12 cellular contexts compared by ENCODE assay signal in genomic region chr19:50341091-50341564, GRCh38. TPM values are rescaled to one million over a fixed set of nuclear protein-coding genes. Genes with fewer than 3 reads are reported as not detected.
DNase-seq lines count a peak whose midpoint lies in the region; ATAC-seq, FAIRE-seq and TF ChIP-seq lines count a peak whose summit lies in the region.
"Had no signal": no experiment of that assay in that cellular context is flagged by ENCODE, and none has a peak within 500 bp of the region (broad histone marks: within the 10 kb centered on the region; RNA-seq: fewer than 3 reads in every experiment).

No MANE protein-coding gene starts in this region.

- CTCF ChIA-PET in GM10248 (lab: Yijun Ruan, JAX) (interaction anchor here (0.8 to 3.8 kb wide), 7 partner anchors 8 to 119 kb away, joined by 3 to 25 read pairs (median 4); partner anchors contain the start of gene KCNC3), GM12878 (lab: Yijun Ruan, JAX) (interaction anchor here (0.6 to 5.5 kb wide), 9 partner anchors 8 to 119 kb away, joined by 3 to 29 read pairs (median 5); partner anchors contain the start of gene KCNC3)

- peak overlapping the region; percentile 90 for H3K4me3 ChIP-seq in GM12878
- H3K4me3 ChIP-seq: HAP-1 had no signal

- H3K36me3 ChIP-seq in GM12878 (ENCODE audit: control insufficient read depth in 2 of 2, insufficient read depth in 2 of 2, low read length in 1 of 2) = peaks cover 7 to 14% of the 10 kb centered on the region in 2 experiments
- H3K36me3 ChIP-seq: HAP-1 had no signal

- H3K79me2 ChIP-seq in GM12878 (ENCODE audit: control insufficient read depth, insufficient read depth, low read length) = peaks cover 49% of the 10 kb centered on the region

- H4K20me1 ChIP-seq in GM12878 (ENCODE audit: control insufficient read depth, insufficient read depth) = no peaks in the 10 kb centered on the region

- no peaks in the 10 kb centered on the region for H3K27me3 ChIP-seq in GM12878 (replicated peaks in 1 of 2; ENCODE audit: control insufficient read depth in 2 of 2, insufficient read depth in 2 of 2, low read length in 1 of 2)

- peak overlapping the region; percentile 95 for H3K27ac ChIP-seq in GM12878 (ENCODE audit: control insufficient read depth, insufficient read depth)

- TF ChIP-seq POLR2A in GM12878 (IDR thresholded peaks at IDR 0.05; ENCODE audit: low read depth, low read length) = peak; percentile 51

- H3K9me3 ChIP-seq in GM12878 (replicated peaks; ENCODE audit: control insufficient read depth, insufficient read depth, low read length) = peaks cover 14% of the 10 kb centered on the region
- H3K9me3 ChIP-seq: HAP-1 had no signal

- intact Hi-C loops in GM12878 (cut with micrococcal nuclease; ENCODE audit: unreplicated experiment) = no loop called here

- RAD21 ChIA-PET in GM12878 (lab: Charles Lee; ENCODE audit: unreplicated experiment) = interaction anchor here (0.5 to 5.9 kb wide), 13 partner anchors 8 to 119 kb away, joined by 3 to 36 read pairs (median 3); partner anchors contain the start of genes KCNC3 and SPIB

- ATAC-seq in GM19351 (IDR thresholded peaks at IDR 0.05; ENCODE audit: unreplicated experiment) = peak; percentile 60
- ATAC-seq in HG03378 (IDR thresholded peaks at IDR 0.05; ENCODE audit: unreplicated experiment) = peak; percentile 63
- peak; percentile 78 for ATAC-seq in GM12878

- in situ Hi-C loops in GM12878 (cut with MboI) = loop anchor here (25.0 kb wide), 1 partner anchor 1021 kb away; the partner anchor contains the start of genes CLDND2, ETFB and NKG7

- FAIRE-seq in GM12878 (lab: Jason Lieb, UNC) = peak; percentile 77
- FAIRE-seq: endometrium had no signal

- no TSS peak for BruUV-seq in GM12878 (replicated peaks; lab: Mats Ljungman, UMichigan)

- POLR2A ChIA-PET in GM10248 (lab: Yijun Ruan, JAX) (interaction anchor here (0.7 to 2.8 kb wide), 4 partner anchors 8 to 25 kb away, joined by 3 to 17 read pairs (median 4); partner anchors contain the start of gene KCNC3), GM12878 (lab: Charles Lee) (interaction anchor here (0.5 to 5.8 kb wide), 7 partner anchors 8 to 166 kb away, joined by 3 to 38 read pairs (median 6); partner anchors contain the start of genes KCNC3, POLD1 and SPIB)

- no peak overlapping the region for H3K9ac ChIP-seq in GM12878 (ENCODE audit: control insufficient read depth, insufficient read depth, low read length)

- SMC1A ChIA-PET in GM12878 (lab: Charles Lee; ENCODE audit: uncharacterized antibody, unreplicated experiment) = interaction anchor here (1.1 to 2.6 kb wide), 9 partner anchors 9 to 168 kb away, joined by 3 to 20 read pairs (median 8); partner anchors contain the start of gene KCNC3

- no peak overlapping the region for H2AFZ ChIP-seq in GM12878 (ENCODE audit: control insufficient read depth, low read depth, low read length)

- no peak for TF ChIP-seq RAD21 in GM12878 (IDR thresholded peaks at IDR 0.05; ENCODE audit: insufficient read depth, low read depth, low read length)

- H3K4me1 ChIP-seq in GM12878 (ENCODE audit: control insufficient read depth, insufficient read depth, low read length) = peaks cover 20% of the 10 kb centered on the region
- H3K4me1 ChIP-seq: HAP-1 had no signal

- peak; percentile 58 for DNase-seq in GM10248 (ENCODE audit: extremely low spot score)
- DNase-seq in GM12878 (ENCODE audit: low read depth, low spot score) = peak; percentile 96
- no peak for DNase-seq in DMS79 (lab: John Stamatoyannopoulos, UW)
- DNase-seq in T-helper 1 cell = no peak
- no peak for DNase-seq in COLO668 (lab: John Stamatoyannopoulos, UW; ENCODE audit: unreplicated experiment)
- DNase-seq in SW480 (ENCODE audit: low spot score) = no peak
- DNase-seq: activated naive CD4-positive, alpha-beta T cell treated with anti-CD3 and anti-CD28 coated beads, Interleukin-2, amount 10 ng/mL, durations not matched to agents 7 days and 5 days; NCI-H1105 treated with DMSO at 0.1 percent for 48 hours had no signal

- peak overlapping the region; percentile 86 for H3K4me2 ChIP-seq in GM12878 (ENCODE audit: control insufficient read depth, insufficient read depth)

- peak; percentile 39 to 78; a peak in 3 of 4 replicates for TF ChIP-seq EP300 in GM12878 (IDR thresholded peaks at IDR 0.05; ENCODE audit: borderline replicate concordance in 1 of 2, control insufficient read depth in 1 of 2, low read depth in 2 of 2, low read length in 2 of 2)

- WGBS in GM12878 (ENCODE audit: insufficient coverage, insufficient replicate concordance, low lambda C conversion rate, missing lambda C conversion rate) = 0% methylated on average over 3 of the region's 3 CpGs

- TF ChIP-seq CTCF in GM10248 (IDR thresholded peaks at IDR 0.05; ENCODE audit: control extremely low read depth, extremely low read depth, low read depth, missing control alignments) (no peak), GM12878 (IDR thresholded peaks at IDR 0.05 in 2 of 3, conservative IDR thresholded peaks at IDR 0.05 in 1 of 3; ENCODE audit: control insufficient read depth in 2 of 3, extremely low read depth in 1 of 3, insufficient read depth in 1 of 3, low read depth in 3 of 3, low read length in 3 of 3) (no peak)

RNA-seq across cellular contexts. Expression of gene KCNC3, which starts 12.0 kb away (rescaled TPM):
- total RNA-seq in GM12878 (2013; cell fraction: nucleolus; rRNA removed) = 1.6 and 1.9 TPM in 2 replicates
- total RNA-seq in GM12878 (2014; rRNA removed) (0.16 and 0.45 TPM in 2 replicates), GM12878 (2014; rRNA removed; fragmentation: Illumina TruSeq; extraction: Trizol) (0.27 and 0.32 TPM in 2 replicates), GM12878 (2021) (2.4 and 3.8 TPM in 2 replicates)
- 1.4 TPM for polyA plus RNA-seq in GM12878 (2011; ENCODE audit: low read depth)
- polyA plus RNA-seq in GM12878 (2011; rRNA removed) (0.24 and 0.43 TPM in 2 replicates), GM12878 (2014; fragmentation: Illumina TruSeq; extraction: Trizol) (1.1 and 1.5 TPM in 2 replicates), GM12878 (2014; fragmentation: Nextera tagmentation; extraction: Ambion mirVana) (not detected), GM12878 (2014; rRNA removed) (1.9 and 2.5 TPM in 2 replicates), GM12878 (2016; fragmentation: Nextera tagmentation; extraction: Ambion mirVana) (under 1 TPM; 0.08 to 0.10 TPM)
- 0.63 and 0.75 TPM in 2 replicates for polyA plus RNA-seq in GM12878 (2011; cell fraction: cytosol; rRNA removed)
- polyA plus RNA-seq in GM12878 (2011; cell fraction: nucleus; rRNA removed) = 4.0 and 5.1 TPM in 2 replicates
- polyA plus RNA-seq in GM12878 (2012) = 2.9 and 5.5 TPM in 2 replicates
- polyA minus RNA-seq in GM12878 (2011; rRNA and poly(A)+ RNA removed) = 0.73 and 0.77 TPM in 2 replicates
- polyA minus RNA-seq in GM12878 (2011; cell fraction: cytosol; rRNA and poly(A)+ RNA removed) = 0.62 TPM in 1 of 2 replicates, not detected in the other
- polyA minus RNA-seq in GM12878 (2011; cell fraction: nucleus; rRNA and poly(A)+ RNA removed) = 1.1 and 1.9 TPM in 2 replicates

RNA-seq across cellular contexts. Expression of gene NAPSA, which starts 24.3 kb away (rescaled TPM):
- 19.2 and 19.9 TPM in 2 replicates for total RNA-seq in GM12878 (2013; cell fraction: nucleolus; rRNA removed)
- total RNA-seq in GM12878 (2014; rRNA removed) (20.1 and 20.6 TPM in 2 replicates), GM12878 (2014; rRNA removed; fragmentation: Illumina TruSeq; extraction: Trizol) (12.3 and 14.5 TPM in 2 replicates), GM12878 (2021) (18.2 and 19.2 TPM in 2 replicates)
- polyA plus RNA-seq in GM12878 (2011; ENCODE audit: low read depth) = 30.5 TPM
- polyA plus RNA-seq in GM12878 (2011; rRNA removed) (30.8 and 45.4 TPM in 2 replicates), GM12878 (2014; fragmentation: Illumina TruSeq; extraction: Trizol) (13.8 and 15.3 TPM in 2 replicates), GM12878 (2014; fragmentation: Nextera tagmentation; extraction: Ambion mirVana) (10 to 100 TPM in 1 of 2 experiments, 1 to 10 TPM in 1; 6.7 to 15.2 TPM), GM12878 (2014; rRNA removed) (21.6 and 22.4 TPM in 2 replicates), GM12878 (2016; fragmentation: Nextera tagmentation; extraction: Ambion mirVana) (10 to 100 TPM; 17.0 to 17.2 TPM)
- polyA plus RNA-seq in GM12878 (2011; cell fraction: cytosol; rRNA removed) = 65.3 and 79.7 TPM in 2 replicates
- 86.1 and 106 TPM in 2 replicates for polyA plus RNA-seq in GM12878 (2011; cell fraction: nucleus; rRNA removed)
- polyA plus RNA-seq in GM12878 (2012) = 15.8 and 49.6 TPM in 2 replicates
- polyA minus RNA-seq in GM12878 (2011; rRNA and poly(A)+ RNA removed) = 20.5 and 43.9 TPM in 2 replicates
- 10.6 and 14.8 TPM in 2 replicates for polyA minus RNA-seq in GM12878 (2011; cell fraction: cytosol; rRNA and poly(A)+ RNA removed)
- polyA minus RNA-seq in GM12878 (2011; cell fraction: nucleus; rRNA and poly(A)+ RNA removed) = 11.8 and 16.9 TPM in 2 replicates

RNA-seq across cellular contexts. Expression of gene NR1H2, which starts 35.1 kb away (rescaled TPM):
- total RNA-seq in GM12878 (2013; cell fraction: nucleolus; rRNA removed) = 40.9 and 43.5 TPM in 2 replicates
- total RNA-seq in GM12878 (2014; rRNA removed) (44.8 and 45.2 TPM in 2 replicates), GM12878 (2014; rRNA removed; fragmentation: Illumina TruSeq; extraction: Trizol) (15.6 and 17.2 TPM in 2 replicates), GM12878 (2021) (43.3 and 44.5 TPM in 2 replicates)
- polyA plus RNA-seq in GM12878 (2011; ENCODE audit: low read depth) = 12.3 TPM
- polyA plus RNA-seq in GM12878 (2011; rRNA removed) (12.3 and 26.9 TPM in 2 replicates), GM12878 (2014; fragmentation: Illumina TruSeq; extraction: Trizol) (1.8 and 16.2 TPM in 2 replicates), GM12878 (2014; fragmentation: Nextera tagmentation; extraction: Ambion mirVana) (1 to 10 TPM in 1 of 2 experiments, under 1 TPM in 1; 0.05 to 1.3 TPM), GM12878 (2014; rRNA removed) (52.4 and 53.3 TPM in 2 replicates), GM12878 (2016; fragmentation: Nextera tagmentation; extraction: Ambion mirVana) (10 to 100 TPM; 45.7 to 54.2 TPM)
- polyA plus RNA-seq in GM12878 (2011; cell fraction: cytosol; rRNA removed) = 35.8 and 59.6 TPM in 2 replicates
- polyA plus RNA-seq in GM12878 (2011; cell fraction: nucleus; rRNA removed) = 90.2 and 96.1 TPM in 2 replicates
- 46.7 and 49.3 TPM in 2 replicates for polyA plus RNA-seq in GM12878 (2012)
- 19.2 and 26.2 TPM in 2 replicates for polyA minus RNA-seq in GM12878 (2011; rRNA and poly(A)+ RNA removed)
- polyA minus RNA-seq in GM12878 (2011; cell fraction: cytosol; rRNA and poly(A)+ RNA removed) = 13.5 and 15.4 TPM in 2 replicates
- 17.4 and 27.1 TPM in 2 replicates for polyA minus RNA-seq in GM12878 (2011; cell fraction: nucleus; rRNA and poly(A)+ RNA removed)

RNA-seq across cellular contexts. Expression of gene POLD1, which starts 43.0 kb away (rescaled TPM):
- 45.1 and 55.2 TPM in 2 replicates for total RNA-seq in GM12878 (2013; cell fraction: nucleolus; rRNA removed)
- total RNA-seq in GM12878 (2014; rRNA removed) (121 and 141 TPM in 2 replicates), GM12878 (2014; rRNA removed; fragmentation: Illumina TruSeq; extraction: Trizol) (28.6 and 31.8 TPM in 2 replicates), GM12878 (2021) (146 and 165 TPM in 2 replicates)
- polyA plus RNA-seq in GM12878 (2011; ENCODE audit: low read depth) = 15.5 TPM
- polyA plus RNA-seq in GM12878 (2011; rRNA removed) (10.4 and 25.7 TPM in 2 replicates), GM12878 (2014; fragmentation: Illumina TruSeq; extraction: Trizol) (1.9 and 18.1 TPM in 2 replicates), GM12878 (2014; fragmentation: Nextera tagmentation; extraction: Ambion mirVana) (1 to 10 TPM in 1 of 2 experiments, under 1 TPM in 1; 0.76 to 6.5 TPM), GM12878 (2014; rRNA removed) (95.1 and 110 TPM in 2 replicates), GM12878 (2016; fragmentation: Nextera tagmentation; extraction: Ambion mirVana) (100 to 1,000 TPM; 111 to 118 TPM)
- polyA plus RNA-seq in GM12878 (2011; cell fraction: cytosol; rRNA removed) = 47.4 and 83.0 TPM in 2 replicates
- polyA plus RNA-seq in GM12878 (2011; cell fraction: nucleus; rRNA removed) = 231 and 322 TPM in 2 replicates
- 51.0 and 61.8 TPM in 2 replicates for polyA plus RNA-seq in GM12878 (2012)
- polyA minus RNA-seq in GM12878 (2011; rRNA and poly(A)+ RNA removed) = 34.5 and 105 TPM in 2 replicates
- 65.4 and 72.3 TPM in 2 replicates for polyA minus RNA-seq in GM12878 (2011; cell fraction: cytosol; rRNA and poly(A)+ RNA removed)
- polyA minus RNA-seq in GM12878 (2011; cell fraction: nucleus; rRNA and poly(A)+ RNA removed) = 50.1 and 97.2 TPM in 2 replicates

Comparison
In these comparisons a context has a peak if more than half of its experiments do, and no peak if none do; other contexts are left out.
1. DNase-seq: peak in GM10248 (single experiment) and GM12878 (single experiment); none in DMS79 (single experiment), T-helper 1 cell (0 of 5), COLO668 (single experiment) and SW480 (single experiment).
2. Peak in every context shown above with its lines, with median percentiles within 50 percentile points of each other: ATAC-seq.